Comparison of ENCODE assay signal across 10 cellular contexts in the genomic region with DNA sequence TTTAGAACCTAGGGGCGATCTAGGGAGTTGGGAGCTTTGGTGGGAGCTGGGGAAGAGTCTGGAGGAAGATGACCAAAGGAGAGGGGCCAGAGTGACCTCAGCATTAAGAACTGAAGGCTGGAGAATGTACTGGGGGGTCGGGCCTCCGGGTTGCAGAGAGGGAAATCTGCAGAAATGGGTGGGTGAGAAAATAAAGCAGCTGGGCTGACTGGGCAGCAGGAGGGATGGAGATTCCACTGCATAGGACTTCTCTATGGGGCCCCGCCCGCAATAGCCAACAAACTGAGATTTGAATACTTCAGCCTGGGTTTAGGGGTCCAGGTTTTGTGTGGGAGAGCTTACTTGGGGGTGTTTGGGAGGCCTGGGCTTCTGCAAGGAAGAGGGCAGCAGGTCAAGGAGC. TPM values are rescaled to one million over a fixed set of nuclear protein-coding genes. Genes with fewer than 3 reads are reported as not detected.
A peak's percentile ranks its signal among the peaks of the same experiment; 100 is the strongest.
DNase-seq lines count a peak whose midpoint lies in the region; ATAC-seq, FAIRE-seq and TF ChIP-seq lines count a peak whose summit lies in the region.
"Had no signal": no experiment of that assay in that cellular context is flagged by ENCODE, and none has a peak within 500 bp of the region (broad histone marks: within the 10 kb centered on the region; RNA-seq: fewer than 3 reads in every experiment).

No MANE protein-coding gene starts in this region.

- no peaks in the 10 kb centered on the region for H3K36me3 Mint-ChIP-seq in CD8-positive, alpha-beta memory T cell
- H3K36me3 Mint-ChIP-seq in osteocyte (ENCODE audit: unreplicated experiment) = peaks cover 3% of the 10 kb centered on the region

- no TSS peak for BruUV-seq in IMR-90 (replicated peaks; lab: Mats Ljungman, UMichigan)

- peak overlapping the region; percentile 69; the same call in 1 of the 2 replicates for H3K4ac ChIP-seq in IMR-90 (ENCODE audit: low read depth, low read length)

- peak overlapping the region in 7 of 8 donors; percentile 39 to 89 (median 61) for H3K27ac Mint-ChIP-seq in CD8-positive, alpha-beta memory T cell
- H3K27ac Mint-ChIP-seq in osteocyte (ENCODE audit: unreplicated experiment) = peak overlapping the region; percentile 95

- peaks cover 9% of the 10 kb centered on the region for H3K27me3 ChIP-seq in CD8-positive, alpha-beta memory T cell (ENCODE audit: insufficient read depth, low read length, poor library complexity, severe bottlenecking)
- H3K27me3 ChIP-seq in IMR-90 (ENCODE audit: control insufficient read depth, insufficient read depth, low read length) (peaks cover 5% of the 10 kb centered on the region), colonic mucosa (peaks cover 9% of the 10 kb centered on the region)

- H3K23ac ChIP-seq in IMR-90 (ENCODE audit: low read depth, low read length) = 0 out of 2 replicates have a peak overlapping the region, but pooled peaks have one; percentile 20

- in situ Hi-C loops in IMR-90 (cut with MboI; ENCODE audit: low sequenced_read_pairs) = no loop called here

- H2AFZ ChIP-seq in IMR-90 (replicated peaks; ENCODE audit: low read length, poor library complexity) = peak overlapping the region; percentile 90

- POLR2A ChIA-PET in CD8-positive, alpha-beta memory T cell (lab: Charles Lee) = interaction anchor here (1.4 kb wide), 1 partner anchor 22 kb away, joined by 4 read pairs; the partner anchor contains the start of genes ISG20L2 and METTL25B
- POLR2A ChIA-PET in IMR-90 (lab: Charles Lee; ENCODE audit: unreplicated experiment) = no interaction called here

- ATAC-seq in IMR-90 (ENCODE audit: low read depth) = no peak
- no peak for ATAC-seq in HG03045 (IDR thresholded peaks at IDR 0.05; ENCODE audit: unreplicated experiment)

- H3K18ac ChIP-seq in IMR-90 (ENCODE audit: low read depth, low read length) = no peak overlapping the region

- TF ChIP-seq RAD21 in IMR-90 (IDR thresholded peaks at IDR 0.05; ENCODE audit: low read length) = no peak

- peak; percentile 26 for FAIRE-seq in endometrium (lab: Jason Lieb, UNC)
- no peak for FAIRE-seq in RCC 7860 (lab: Jason Lieb, UNC)
- FAIRE-seq in frontal cortex (lab: Jason Lieb, UNC) = no peak

- H3K27ac ChIP-seq in CD8-positive, alpha-beta memory T cell (ENCODE audit: low read depth, low read length) = no peak overlapping the region
- H3K27ac ChIP-seq in IMR-90 (ENCODE audit: insufficient read depth, low read length) (no peak overlapping the region), colonic mucosa (no peak overlapping the region)
- H3K27ac ChIP-seq: SK-N-MC had no signal

- H3K36me3 ChIP-seq in CD8-positive, alpha-beta memory T cell (ENCODE audit: insufficient read depth, low read length) = no peaks in the 10 kb centered on the region
- H3K36me3 ChIP-seq in IMR-90 (ENCODE audit: control insufficient read depth, insufficient read depth, low read length) (no peaks in the 10 kb centered on the region), colonic mucosa (no peaks in the 10 kb centered on the region)

- peak overlapping the region; percentile 28 to 88; a peak in 3 of 4 replicates for H4K8ac ChIP-seq in IMR-90 (ENCODE audit: low read depth in 2 of 2, low read length in 2 of 2)

- no peak overlapping the region for H3K4me2 ChIP-seq in IMR-90 (ENCODE audit: low read depth, low read length)

- H2BK15ac ChIP-seq in IMR-90 (ENCODE audit: low read depth, low read length) = peak overlapping the region; percentile 58; the same call in 2 of the 3 replicates

- peak overlapping the region; percentile 67 for H2BK120ac ChIP-seq in IMR-90 (ENCODE audit: low read depth, low read length)

- H3K4me3 ChIP-seq in CD8-positive, alpha-beta memory T cell (ENCODE audit: low read length) = peak overlapping the region; percentile 92
- H3K4me3 ChIP-seq in IMR-90 (ENCODE audit: insufficient read depth, low read depth, low read length) (no peak overlapping the region), colonic mucosa (no peak overlapping the region)
- H3K4me3 ChIP-seq: SK-N-MC had no signal

- peak overlapping the region; percentile 66 to 95 (median 86) for H3K4me3 Mint-ChIP-seq in CD8-positive, alpha-beta memory T cell
- peak overlapping the region; percentile 78 for H3K4me3 Mint-ChIP-seq in osteocyte (ENCODE audit: unreplicated experiment)

- H4K20me1 ChIP-seq in IMR-90 (ENCODE audit: insufficient read depth, low read length) = no peaks in the 10 kb centered on the region

- H3K4me1 Mint-ChIP-seq in CD8-positive, alpha-beta memory T cell = peaks cover 22 to 38% (median 26%) of the 10 kb centered on the region in 3 donors
- H3K4me1 Mint-ChIP-seq in osteocyte (ENCODE audit: unreplicated experiment) = peaks cover 89% of the 10 kb centered on the region

- peaks cover 5 to 9% of the 10 kb centered on the region in 2 donors for H3K27me3 Mint-ChIP-seq in CD8-positive, alpha-beta memory T cell
- H3K27me3 Mint-ChIP-seq in osteocyte (ENCODE audit: unreplicated experiment) = no peaks in the 10 kb centered on the region

- no peak for DNase-seq in CD8-positive, alpha-beta memory T cell
- no peak for DNase-seq in IMR-90
- no peak for DNase-seq in osteocyte (ENCODE audit: extremely low spot score, unreplicated experiment)
- DNase-seq in RCC 7860 (ENCODE audit: low spot score) = no peak
- DNase-seq in frontal cortex (ENCODE audit: low spot score in 2 of 2) = no peak
- DNase-seq in colonic mucosa = no peak
- DNase-seq: foreskin melanocyte had no signal

- H2BK5ac ChIP-seq in IMR-90 (ENCODE audit: low read depth, low read length, poor library complexity, severe bottlenecking) = no peak overlapping the region

- 0 out of 2 replicates have a peak overlapping the region, but pooled peaks have one; percentile 70 for H2BK20ac ChIP-seq in IMR-90 (ENCODE audit: low read depth, low read length)

- H3K79me1 ChIP-seq in IMR-90 (ENCODE audit: low read depth in 1 of 2, low read length in 2 of 2) = no peaks in the 10 kb centered on the region

- H3K9me3 ChIP-seq in CD8-positive, alpha-beta memory T cell (ENCODE audit: low read length) = no peaks in the 10 kb centered on the region
- H3K9me3 ChIP-seq in IMR-90 (ENCODE audit: control insufficient read depth, insufficient read depth, low read length) (no peaks in the 10 kb centered on the region), colonic mucosa (no peaks in the 10 kb centered on the region)

- dilution Hi-C loops in IMR-90 (cut with HindIII; ENCODE audit: low sequenced_read_pairs, unreplicated experiment) = no loop called here

- no peak overlapping the region; the same call in 1 of the 2 replicates for H4K5ac ChIP-seq in IMR-90 (ENCODE audit: low read depth, low read length)

- intact Hi-C loops in IMR-90 (cut with micrococcal nuclease) (no loop called here), colonic mucosa (cut with DNase I) (no loop called here)

- 50% methylated on average over 2 of the region's 5 CpGs; no CpG with 5 or more reads in 1 of the 2 experiments for WGBS in IMR-90 (ENCODE audit: extremely low coverage in 2 of 2, insufficient read length in 1 of 2), 2 experiments

- peak overlapping the region; percentile 60; the same call in 1 of the 2 replicates for H3K14ac ChIP-seq in IMR-90 (replicated peaks; ENCODE audit: low read depth, low read length)

- no peaks in the 10 kb centered on the region for H3K9me3 Mint-ChIP-seq in CD8-positive, alpha-beta memory T cell
- no peaks in the 10 kb centered on the region for H3K9me3 Mint-ChIP-seq in osteocyte (ENCODE audit: unreplicated experiment)

- H3K9ac ChIP-seq in IMR-90 (ENCODE audit: low read depth, low read length) (no peak overlapping the region), colonic mucosa (ENCODE audit: low read depth in 2 of 2, low read length in 2 of 2) (peak overlapping the region in 1 of 2 donors; percentile 8)

- H2AK9ac ChIP-seq in IMR-90 (replicated peaks; ENCODE audit: low read depth, low read length, poor library complexity) = peak overlapping the region; percentile 89

- peak overlapping the region; percentile 49; the same call in 1 of the 2 replicates for H2AK5ac ChIP-seq in IMR-90 (ENCODE audit: low read depth, low read length)

- no peak for TF ChIP-seq POLR2A in IMR-90 (IDR thresholded peaks at IDR 0.05; ENCODE audit: low read depth, low read length)

- TF ChIP-seq CTCF in IMR-90 (conservative IDR thresholded peaks at IDR 0.05; ENCODE audit: low read depth, low read length) (no peak), osteocyte (IDR thresholded peaks at IDR 0.05) (no peak), colonic mucosa (IDR thresholded peaks at IDR 0.05) (no peak)

- H3K9me1 ChIP-seq in IMR-90 (ENCODE audit: insufficient read depth, low read length) = peaks cover 3% of the 10 kb centered on the region; the same call in 1 of the 2 replicates

- peaks cover 30% of the 10 kb centered on the region for H3K4me1 ChIP-seq in CD8-positive, alpha-beta memory T cell (ENCODE audit: insufficient read depth, low read length)
- H3K4me1 ChIP-seq in IMR-90 (ENCODE audit: control insufficient read depth, insufficient read depth, low read length) (peaks cover 48% of the 10 kb centered on the region), colonic mucosa (peaks cover 14% of the 10 kb centered on the region)

- H3K56ac ChIP-seq in IMR-90 (ENCODE audit: extremely low read depth, insufficient read depth, low read length) = no peak overlapping the region

- CTCF ChIA-PET in CD8-positive, alpha-beta memory T cell (lab: Charles Lee) = interaction anchor here (0.6 to 9.1 kb wide), 10 partner anchors 9 to 83 kb away, joined by 3 to 120 read pairs (median 6); partner anchors contain the start of genes ISG20L2, METTL25B and NES
- CTCF ChIA-PET in IMR-90 (lab: Yijun Ruan, JAX) = interaction anchor here (0.8 to 6.9 kb wide), 2 partner anchors 17 to 221 kb away, joined by 3 to 54 read pairs; no protein-coding TSS in a partner anchor

- peak overlapping the region; percentile 65 for H4K91ac ChIP-seq in IMR-90 (ENCODE audit: insufficient read depth, low read depth, low read length)

RNA-seq across cellular contexts. Expression of gene CRABP2, which starts 1.6 kb away (rescaled TPM):
- total RNA-seq in CD8-positive, alpha-beta memory T cell = under 1 TPM; 0.66 to 0.71 TPM
- not detected for polyA plus RNA-seq in CD8-positive, alpha-beta memory T cell
- 6.1 and 6.3 TPM in 2 replicates for total RNA-seq in IMR-90 (2012; rRNA removed)
- 12.2 and 15.7 TPM in 2 replicates for polyA plus RNA-seq in IMR-90 (2012; rRNA removed)
- polyA plus RNA-seq in IMR-90 (2012; cell fraction: cytosol; rRNA removed) = 12.2 and 23.5 TPM in 2 replicates
- 6.7 and 8.7 TPM in 2 replicates for polyA plus RNA-seq in IMR-90 (2012; cell fraction: nucleus; rRNA removed; ENCODE audit: low replicate concordance)
- total RNA-seq in osteocyte = 144 and 146 TPM in 2 replicates
- total RNA-seq in frontal cortex = 7.7 TPM
- 1 to 10 TPM; 1.2 to 1.4 TPM for total RNA-seq in colonic mucosa

RNA-seq across cellular contexts. Expression of gene METTL25B, which starts 21.2 kb away (rescaled TPM):
- total RNA-seq in CD8-positive, alpha-beta memory T cell = 10 to 100 TPM; 29.6 to 29.7 TPM
- polyA plus RNA-seq in CD8-positive, alpha-beta memory T cell = 4.2 TPM
- total RNA-seq in IMR-90 (2012; rRNA removed) (2.3 and 3.1 TPM in 2 replicates), osteocyte (21.3 and 24.1 TPM in 2 replicates), frontal cortex (5.7 TPM), colonic mucosa (10 to 100 TPM; 31.3 to 51.9 TPM)
- 9.6 and 10.1 TPM in 2 replicates for polyA plus RNA-seq in IMR-90 (2012; rRNA removed)
- polyA plus RNA-seq in IMR-90 (2012; cell fraction: cytosol; rRNA removed) = 6.7 and 10.8 TPM in 2 replicates
- 21.6 and 31.1 TPM in 2 replicates for polyA plus RNA-seq in IMR-90 (2012; cell fraction: nucleus; rRNA removed; ENCODE audit: low replicate concordance)

RNA-seq across cellular contexts. Expression of gene ISG20L2, which starts 21.5 kb away (rescaled TPM):
- total RNA-seq in CD8-positive, alpha-beta memory T cell = 10 to 100 TPM; 69.4 to 75.9 TPM
- polyA plus RNA-seq in CD8-positive, alpha-beta memory T cell = 25.0 TPM
- total RNA-seq in IMR-90 (2012; rRNA removed) = 13.6 and 17.0 TPM in 2 replicates
- 27.2 and 27.3 TPM in 2 replicates for polyA plus RNA-seq in IMR-90 (2012; rRNA removed)
- polyA plus RNA-seq in IMR-90 (2012; cell fraction: cytosol; rRNA removed) = 11.1 and 15.5 TPM in 2 replicates
- 9.0 and 15.3 TPM in 2 replicates for polyA plus RNA-seq in IMR-90 (2012; cell fraction: nucleus; rRNA removed; ENCODE audit: low replicate concordance)
- 33.0 and 37.7 TPM in 2 replicates for total RNA-seq in osteocyte
- total RNA-seq in frontal cortex = 7.3 TPM
- 10 to 100 TPM; 23.4 to 30.0 TPM for total RNA-seq in colonic mucosa

RNA-seq across cellular contexts. Expression of gene NES, which starts 29.8 kb away (rescaled TPM):
- total RNA-seq in CD8-positive, alpha-beta memory T cell = not detected
- polyA plus RNA-seq in CD8-positive, alpha-beta memory T cell = not detected
- total RNA-seq in IMR-90 (2012; rRNA removed) = 40.1 and 46.1 TPM in 2 replicates
- 25.3 and 26.7 TPM in 2 replicates for polyA plus RNA-seq in IMR-90 (2012; rRNA removed)
- 12.6 and 13.2 TPM in 2 replicates for polyA plus RNA-seq in IMR-90 (2012; cell fraction: cytosol; rRNA removed)
- polyA plus RNA-seq in IMR-90 (2012; cell fraction: nucleus; rRNA removed; ENCODE audit: low replicate concordance) = 30.6 and 35.9 TPM in 2 replicates
- 24.2 and 26.5 TPM in 2 replicates for total RNA-seq in osteocyte
- total RNA-seq in frontal cortex = 43.2 TPM
- total RNA-seq in colonic mucosa = 1 to 10 TPM; 5.3 to 8.1 TPM

RNA-seq across cellular contexts. Expression of gene MRPL24, which starts 33.9 kb away (rescaled TPM):
- total RNA-seq in CD8-positive, alpha-beta memory T cell = 100 to 1,000 TPM; 122 to 131 TPM
- 92.2 TPM for polyA plus RNA-seq in CD8-positive, alpha-beta memory T cell
- total RNA-seq in IMR-90 (2012; rRNA removed) = 65.3 and 68.8 TPM in 2 replicates
- polyA plus RNA-seq in IMR-90 (2012; rRNA removed) = 94.9 and 99.5 TPM in 2 replicates
- 81.9 and 119 TPM in 2 replicates for polyA plus RNA-seq in IMR-90 (2012; cell fraction: cytosol; rRNA removed)
- polyA plus RNA-seq in IMR-90 (2012; cell fraction: nucleus; rRNA removed; ENCODE audit: low replicate concordance) = 30.0 and 38.2 TPM in 2 replicates
- total RNA-seq in osteocyte = 52.6 and 55.8 TPM in 2 replicates
- total RNA-seq in frontal cortex = 14.7 TPM
- total RNA-seq in colonic mucosa = 10 to 100 TPM; 39.1 to 86.7 TPM

Comparison
In these comparisons a context has a peak if more than half of its experiments do, and no peak if none do; other contexts are left out.
1. RNA of gene CRABP2, which starts 1.6 kb away (total RNA-seq): 144 to 146 TPM in osteocyte; 7.7 TPM in frontal cortex (single experiment), 6.1 to 6.3 TPM in IMR-90, 1.2 to 1.4 TPM in colonic mucosa and 0.66 to 0.71 TPM in CD8-positive, alpha-beta memory T cell; every median in the first group is over 10 times any median in the second.